In genomic region chr17:82229686-82230626, GRCh38 we compare ENCODE assay signal across 1 cellular context.
TF ChIP-seq lines count a peak whose summit lies in the region.

No MANE protein-coding gene starts in this region.

TF ChIP-seq in GM23338, 12 proteins besides CTCF, POLR2A, EP300 and RAD21 (continued from another document):
- TF ChIP-seq REST (IDR thresholded peaks at IDR 0.05; ENCODE audit: unreplicated experiment) = no peak
- no peak for TF ChIP-seq EZH2 (IDR thresholded peaks at IDR 0.05; ENCODE audit: low read depth, unreplicated experiment)
TF ChIP-seq in GM23338: peak in this region for 0.
